ENCODE assay signal across 2 cellular contexts in genomic region chr5:39223568-39224156, GRCh38.
TF ChIP-seq lines count a peak whose summit lies in the region.

No MANE protein-coding gene starts in this region.

TF ChIP-seq in GM23338, 12 proteins besides CTCF, POLR2A, EP300 and RAD21:
- TF ChIP-seq CREB1 (CRISPR knock-in tag; IDR thresholded peaks at IDR 0.05; ENCODE audit: low read depth): no peak
- TF ChIP-seq EZH2 (IDR thresholded peaks at IDR 0.05; ENCODE audit: low read depth, unreplicated experiment): no peak
- no peak for TF ChIP-seq REST (IDR thresholded peaks at IDR 0.05; ENCODE audit: unreplicated experiment)
- TF ChIP-seq ZNF331 (CRISPR knock-in tag; IDR thresholded peaks at IDR 0.05; ENCODE audit: low read depth): no peak
- TF ChIP-seq, protein P1, sequence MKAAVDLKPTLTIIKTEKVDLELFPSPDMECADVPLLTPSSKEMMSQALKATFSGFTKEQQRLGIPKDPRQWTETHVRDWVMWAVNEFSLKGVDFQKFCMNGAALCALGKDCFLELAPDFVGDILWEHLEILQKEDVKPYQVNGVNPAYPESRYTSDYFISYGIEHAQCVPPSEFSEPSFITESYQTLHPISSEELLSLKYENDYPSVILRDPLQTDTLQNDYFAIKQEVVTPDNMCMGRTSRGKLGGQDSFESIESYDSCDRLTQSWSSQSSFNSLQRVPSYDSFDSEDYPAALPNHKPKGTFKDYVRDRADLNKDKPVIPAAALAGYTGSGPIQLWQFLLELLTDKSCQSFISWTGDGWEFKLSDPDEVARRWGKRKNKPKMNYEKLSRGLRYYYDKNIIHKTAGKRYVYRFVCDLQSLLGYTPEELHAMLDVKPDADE (IDR thresholded peaks at IDR 0.05): no peak
- TF ChIP-seq, protein P2, sequence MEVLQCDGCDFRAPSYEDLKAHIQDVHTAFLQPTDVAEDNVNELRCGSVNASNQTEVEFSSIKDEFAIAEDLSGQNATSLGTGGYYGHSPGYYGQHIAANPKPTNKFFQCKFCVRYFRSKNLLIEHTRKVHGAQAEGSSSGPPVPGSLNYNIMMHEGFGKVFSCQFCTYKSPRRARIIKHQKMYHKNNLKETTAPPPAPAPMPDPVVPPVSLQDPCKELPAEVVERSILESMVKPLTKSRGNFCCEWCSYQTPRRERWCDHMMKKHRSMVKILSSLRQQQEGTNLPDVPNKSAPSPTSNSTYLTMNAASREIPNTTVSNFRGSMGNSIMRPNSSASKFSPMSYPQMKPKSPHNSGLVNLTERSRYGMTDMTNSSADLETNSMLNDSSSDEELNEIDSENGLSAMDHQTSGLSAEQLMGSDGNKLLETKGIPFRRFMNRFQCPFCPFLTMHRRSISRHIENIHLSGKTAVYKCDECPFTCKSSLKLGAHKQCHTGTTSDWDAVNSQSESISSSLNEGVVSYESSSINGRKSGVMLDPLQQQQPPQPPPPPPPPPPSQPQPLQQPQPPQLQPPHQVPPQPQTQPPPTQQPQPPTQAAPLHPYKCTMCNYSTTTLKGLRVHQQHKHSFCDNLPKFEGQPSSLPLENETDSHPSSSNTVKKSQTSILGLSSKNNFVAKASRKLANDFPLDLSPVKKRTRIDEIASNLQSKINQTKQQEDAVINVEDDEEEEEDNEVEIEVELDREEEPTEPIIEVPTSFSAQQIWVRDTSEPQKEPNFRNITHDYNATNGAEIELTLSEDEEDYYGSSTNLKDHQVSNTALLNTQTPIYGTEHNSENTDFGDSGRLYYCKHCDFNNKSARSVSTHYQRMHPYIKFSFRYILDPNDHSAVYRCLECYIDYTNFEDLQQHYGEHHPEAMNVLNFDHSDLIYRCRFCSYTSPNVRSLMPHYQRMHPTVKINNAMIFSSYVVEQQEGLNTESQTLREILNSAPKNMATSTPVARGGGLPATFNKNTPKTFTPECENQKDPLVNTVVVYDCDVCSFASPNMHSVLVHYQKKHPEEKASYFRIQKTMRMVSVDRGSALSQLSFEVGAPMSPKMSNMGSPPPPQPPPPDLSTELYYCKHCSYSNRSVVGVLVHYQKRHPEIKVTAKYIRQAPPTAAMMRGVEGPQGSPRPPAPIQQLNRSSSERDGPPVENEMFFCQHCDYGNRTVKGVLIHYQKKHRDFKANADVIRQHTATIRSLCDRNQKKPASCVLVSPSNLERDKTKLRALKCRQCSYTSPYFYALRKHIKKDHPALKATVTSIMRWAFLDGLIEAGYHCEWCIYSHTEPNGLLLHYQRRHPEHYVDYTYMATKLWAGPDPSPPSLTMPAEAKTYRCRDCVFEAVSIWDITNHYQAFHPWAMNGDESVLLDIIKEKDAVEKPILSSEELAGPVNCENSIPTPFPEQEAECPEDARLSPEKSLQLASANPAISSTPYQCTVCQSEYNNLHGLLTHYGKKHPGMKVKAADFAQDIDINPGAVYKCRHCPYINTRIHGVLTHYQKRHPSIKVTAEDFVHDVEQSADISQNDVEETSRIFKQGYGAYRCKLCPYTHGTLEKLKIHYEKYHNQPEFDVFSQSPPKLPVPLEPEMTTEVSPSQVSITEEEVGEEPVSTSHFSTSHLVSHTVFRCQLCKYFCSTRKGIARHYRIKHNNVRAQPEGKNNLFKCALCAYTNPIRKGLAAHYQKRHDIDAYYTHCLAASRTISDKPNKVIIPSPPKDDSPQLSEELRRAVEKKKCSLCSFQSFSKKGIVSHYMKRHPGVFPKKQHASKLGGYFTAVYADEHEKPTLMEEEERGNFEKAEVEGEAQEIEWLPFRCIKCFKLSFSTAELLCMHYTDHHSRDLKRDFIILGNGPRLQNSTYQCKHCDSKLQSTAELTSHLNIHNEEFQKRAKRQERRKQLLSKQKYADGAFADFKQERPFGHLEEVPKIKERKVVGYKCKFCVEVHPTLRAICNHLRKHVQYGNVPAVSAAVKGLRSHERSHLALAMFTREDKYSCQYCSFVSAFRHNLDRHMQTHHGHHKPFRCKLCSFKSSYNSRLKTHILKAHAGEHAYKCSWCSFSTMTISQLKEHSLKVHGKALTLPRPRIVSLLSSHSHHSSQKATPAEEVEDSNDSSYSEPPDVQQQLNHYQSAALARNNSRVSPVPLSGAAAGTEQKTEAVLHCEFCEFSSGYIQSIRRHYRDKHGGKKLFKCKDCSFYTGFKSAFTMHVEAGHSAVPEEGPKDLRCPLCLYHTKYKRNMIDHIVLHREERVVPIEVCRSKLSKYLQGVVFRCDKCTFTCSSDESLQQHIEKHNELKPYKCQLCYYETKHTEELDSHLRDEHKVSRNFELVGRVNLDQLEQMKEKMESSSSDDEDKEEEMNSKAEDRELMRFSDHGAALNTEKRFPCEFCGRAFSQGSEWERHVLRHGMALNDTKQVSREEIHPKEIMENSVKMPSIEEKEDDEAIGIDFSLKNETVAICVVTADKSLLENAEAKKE (CRISPR knock-in tag; IDR thresholded peaks at IDR 0.05): no peak
- TF ChIP-seq STAT1 (IDR thresholded peaks at IDR 0.05; ENCODE audit: unreplicated experiment): no peak
- no peak for TF ChIP-seq JUNB (IDR thresholded peaks at IDR 0.05; ENCODE audit: unreplicated experiment)
- TF ChIP-seq ZNF114 (CRISPR knock-in tag; IDR thresholded peaks at IDR 0.05): no peak
- no peak for TF ChIP-seq EZH2phosphoT487 (IDR thresholded peaks at IDR 0.05; ENCODE audit: unreplicated experiment)
- TF ChIP-seq NANOG (IDR thresholded peaks at IDR 0.05; ENCODE audit: borderline replicate concordance): no peak
- no peak for TF ChIP-seq POLR2AphosphoS5 (IDR thresholded peaks at IDR 0.05; ENCODE audit: low read depth)

TF ChIP-seq in H1, 55 proteins besides CTCF, POLR2A, EP300 and RAD21:
- TF ChIP-seq CHD7 (IDR thresholded peaks at IDR 0.05; ENCODE audit: insufficient replicate concordance, low read length) (no peak), SIX5 (IDR thresholded peaks at IDR 0.05; ENCODE audit: low read depth, low read length) (no peak), BACH1 (IDR thresholded peaks at IDR 0.05; ENCODE audit: low read length) (no peak), TCF12 (IDR thresholded peaks at IDR 0.05; ENCODE audit: low read depth, low read length) (no peak), SP4 (IDR thresholded peaks at IDR 0.05; ENCODE audit: low read length) (no peak), POU5F1 (IDR thresholded peaks at IDR 0.05; ENCODE audit: low read depth, low read length) (no peak), NANOG (IDR thresholded peaks at IDR 0.05; ENCODE audit: insufficient read depth, low read depth, low read length, poor library complexity, severe bottlenecking) (no peak), CHD2 (IDR thresholded peaks at IDR 0.05; ENCODE audit: low read length) (no peak), ATF2 (IDR thresholded peaks at IDR 0.05; ENCODE audit: low read length) (no peak), RFX5 (IDR thresholded peaks at IDR 0.05; ENCODE audit: borderline replicate concordance, low read depth, low read length) (no peak), CBX8 (IDR thresholded peaks at IDR 0.05; ENCODE audit: borderline replicate concordance, low read depth, low read length) (no peak), HDAC6 (IDR thresholded peaks at IDR 0.05; ENCODE audit: low read depth, low read length) (no peak), SP1 (IDR thresholded peaks at IDR 0.05; ENCODE audit: low read depth, low read length) (no peak), GTF2F1 (IDR thresholded peaks at IDR 0.05; ENCODE audit: borderline replicate concordance, low read depth, low read length) (no peak), YY1 (IDR thresholded peaks at IDR 0.05; ENCODE audit: low read depth, low read length) (no peak), SP2 (IDR thresholded peaks at IDR 0.05; ENCODE audit: low read length) (no peak), TBP (IDR thresholded peaks at IDR 0.05; ENCODE audit: low read depth, low read length) (no peak), CBX5 (IDR thresholded peaks at IDR 0.05; ENCODE audit: low read depth, low read length) (no peak), SRF (IDR thresholded peaks at IDR 0.05; ENCODE audit: low read depth, low read length) (no peak)
